8 cellular contexts compared by ENCODE assay signal in genomic region chr5:151213803-151214613, GRCh38. TPM values are rescaled to one million over a fixed set of nuclear protein-coding genes. Genes with fewer than 3 reads are reported as not detected.
DNase-seq lines count a peak whose midpoint lies in the region; ATAC-seq and TF ChIP-seq lines count a peak whose summit lies in the region.

No MANE protein-coding gene starts in this region.

- H3K4me1 Mint-ChIP-seq in GM23338: peaks cover 8% of the 10 kb centered on the region; the same call in 2 of the 3 replicates
- peaks cover 82% of the 10 kb centered on the region for H3K4me1 Mint-ChIP-seq in activated CD8-positive, alpha-beta T cell treated with anti-CD3 and anti-CD28 coated beads, Interleukin-2, amount 10 ng/mL, durations not matched to agents 7 days and 5 days (ENCODE audit: low read depth)

- H3K9ac ChIP-seq in neuronal stem cell (ENCODE audit: low read depth, low read length, poor library complexity): no peak overlapping the region

- no peak overlapping the region for H3K27ac Mint-ChIP-seq in GM23338
- peak overlapping the region; percentile 97 for H3K27ac Mint-ChIP-seq in activated CD8-positive, alpha-beta T cell treated with anti-CD3 and anti-CD28 coated beads, Interleukin-2, amount 10 ng/mL, durations not matched to agents 7 days and 5 days

- H3K4me3 ChIP-seq in GM23338: no peak overlapping the region
- no peak overlapping the region for H3K4me3 ChIP-seq in epithelial cell of esophagus (ENCODE audit: low read length)
- no peak overlapping the region for H3K4me3 ChIP-seq in neuronal stem cell (ENCODE audit: low read length in 2 of 2)
- H3K4me3 ChIP-seq in thymus (ENCODE audit: low read length): peak overlapping the region; percentile 84

- H3K4me2 ChIP-seq in GM23338: peak overlapping the region; percentile 20; the same call in 1 of the 2 replicates
- H3K4me2 ChIP-seq in neuronal stem cell (ENCODE audit: insufficient read depth, low read length, poor library complexity, severe bottlenecking): no peak overlapping the region

- H3K36me3 Mint-ChIP-seq in GM23338 (ENCODE audit: low read depth): no peaks in the 10 kb centered on the region
- peaks cover 63% of the 10 kb centered on the region for H3K36me3 Mint-ChIP-seq in activated CD8-positive, alpha-beta T cell treated with anti-CD3 and anti-CD28 coated beads, Interleukin-2, amount 10 ng/mL, durations not matched to agents 7 days and 5 days (ENCODE audit: low read depth)

- H3K9me3 ChIP-seq in neuronal stem cell (replicated peaks in 1 of 2; ENCODE audit: control insufficient read depth in 2 of 2, insufficient read depth in 1 of 2, low read depth in 1 of 2, low read length in 2 of 2) (no peaks in the 10 kb centered on the region), thymus (ENCODE audit: control insufficient read depth) (no peaks in the 10 kb centered on the region)

- H3K4me1 ChIP-seq in GM23338 (ENCODE audit: insufficient read depth) (peaks cover 4% of the 10 kb centered on the region; the same call in 1 of the 2 replicates), neuronal stem cell (ENCODE audit: control insufficient read depth in 2 of 2, insufficient read depth in 1 of 2, low read depth in 1 of 2, low read length in 2 of 2) (peaks cover 0 to 5% of the 10 kb centered on the region in 2 donors), thymus (ENCODE audit: control insufficient read depth, insufficient read depth, low read length) (peaks cover 33% of the 10 kb centered on the region)

- H2AFZ ChIP-seq in GM23338 (peak overlapping the region; percentile 81; the same call in 1 of the 2 replicates), neuronal stem cell (ENCODE audit: low read length) (peak overlapping the region; percentile 70)

- no peak overlapping the region for H4K8ac ChIP-seq in neuronal stem cell (ENCODE audit: low read depth, low read length)

- no peak overlapping the region for H2BK12ac ChIP-seq in neuronal stem cell (ENCODE audit: low read length)

- H3K79me1 ChIP-seq in neuronal stem cell (ENCODE audit: low read depth, low read length): no peaks in the 10 kb centered on the region

- no peaks in the 10 kb centered on the region for H3K9me3 Mint-ChIP-seq in GM23338
- no peaks in the 10 kb centered on the region for H3K9me3 Mint-ChIP-seq in activated CD8-positive, alpha-beta T cell treated with anti-CD3 and anti-CD28 coated beads, Interleukin-2, amount 10 ng/mL, durations not matched to agents 7 days and 5 days (ENCODE audit: insufficient read depth)

- no peaks in the 10 kb centered on the region for H3F3A ChIP-seq in GM23338 (replicated peaks; ENCODE audit: low read depth)

- H2BK5ac ChIP-seq in neuronal stem cell (ENCODE audit: low read length): no peak overlapping the region

- no peak overlapping the region for H2BK120ac ChIP-seq in neuronal stem cell (ENCODE audit: low read depth, low read length)

- H3K23ac ChIP-seq in neuronal stem cell (ENCODE audit: low read depth, low read length, poor library complexity): no peak overlapping the region

- H3K27ac ChIP-seq in GM23338 (ENCODE audit: low read depth) (no peak overlapping the region), neuronal stem cell (replicated peaks; ENCODE audit: low read length) (no peak overlapping the region), thymus (ENCODE audit: low read depth) (peak overlapping the region; percentile 97)

- no peak overlapping the region for H3K4ac ChIP-seq in neuronal stem cell (ENCODE audit: low read length)

- H2AK5ac ChIP-seq in neuronal stem cell (ENCODE audit: low read depth, low read length): no peak overlapping the region

- H3K27me3 Mint-ChIP-seq in GM23338 (ENCODE audit: insufficient read depth, low read depth, poor library complexity): peaks cover 3% of the 10 kb centered on the region
- H3K27me3 Mint-ChIP-seq in activated CD8-positive, alpha-beta T cell treated with anti-CD3 and anti-CD28 coated beads, Interleukin-2, amount 10 ng/mL, durations not matched to agents 7 days and 5 days (ENCODE audit: low read depth): no peaks in the 10 kb centered on the region

- H3K36me3 ChIP-seq in GM23338 (ENCODE audit: insufficient read depth): no peaks in the 10 kb centered on the region
- no peaks in the 10 kb centered on the region for H3K36me3 ChIP-seq in neuronal stem cell (replicated peaks in 1 of 2; ENCODE audit: control insufficient read depth in 2 of 2, insufficient read depth in 2 of 2, low read length in 2 of 2)
- peaks cover 36% of the 10 kb centered on the region for H3K36me3 ChIP-seq in thymus (ENCODE audit: control insufficient read depth, insufficient read depth)

- peak; percentile 98 for ATAC-seq in GM23338
- peak; percentile 88 for ATAC-seq in activated CD8-positive, alpha-beta T cell treated with anti-CD3 and anti-CD28 coated beads, Interleukin-2, amount 10 ng/mL, durations not matched to agents 7 days and 5 days

- DNase-seq in GF-D8 (lab: John Stamatoyannopoulos, UW): peak; percentile 96
- DNase-seq in GM23338 (ENCODE audit: low spot score): peak; percentile 65
- DNase-seq in M059J (ENCODE audit: low read depth): peak; percentile 46
- DNase-seq in activated CD8-positive, alpha-beta T cell treated with anti-CD3 and anti-CD28 coated beads, Interleukin-2, amount 10 ng/mL, durations not matched to agents 7 days and 5 days: peak; percentile 95
- DNase-seq in epithelial cell of esophagus (ENCODE audit: low read depth): peak; percentile 54
- no peak for DNase-seq in neuronal stem cell (ENCODE audit: low spot score)
- DNase-seq in NCI-H2196 (lab: John Stamatoyannopoulos, UW; ENCODE audit: unreplicated experiment): no peak

- POLR2A ChIA-PET in activated CD8-positive, alpha-beta T cell treated with anti-CD3 and anti-CD28 coated beads, Interleukin-2, amount 10 ng/mL, durations not matched to agents 7 days and 5 days (lab: Charles Lee): interaction anchor here (0.5 to 6.0 kb wide), 22 partner anchors 9 to 1280 kb away, joined by 3 to 114 read pairs (median 4); partner anchors contain the start of genes ANXA6, CCDC69, GM2A and RPS14

- H3K79me2 ChIP-seq in GM23338 (replicated peaks; ENCODE audit: insufficient read depth): no peaks in the 10 kb centered on the region

- H3K18ac ChIP-seq in neuronal stem cell (ENCODE audit: low read length): peak overlapping the region; percentile 7

- WGBS in neuronal stem cell (ENCODE audit: extremely low coverage in 2 of 2, insufficient read length in 2 of 2, insufficient replicate concordance in 1 of 2), 2 donors: no CpG with 5 or more reads among the region's 9 CpGs
- WGBS in thymus: 3% methylated on average over 9 of the region's 9 CpGs

- no peaks in the 10 kb centered on the region for H4K20me1 ChIP-seq in GM23338 (replicated peaks; ENCODE audit: insufficient read depth)

- TF ChIP-seq CTCF in GM23338 (conservative IDR thresholded peaks at IDR 0.05; ENCODE audit: low read depth in 2 of 2): no peak
- no peak for TF ChIP-seq CTCF in epithelial cell of esophagus (IDR thresholded peaks at IDR 0.05; ENCODE audit: insufficient read depth, low read depth, low read length, missing control alignments)

- no peaks in the 10 kb centered on the region for H3K9me2 ChIP-seq in GM23338 (ENCODE audit: insufficient read depth)

- no peak overlapping the region for H2BK15ac ChIP-seq in neuronal stem cell (ENCODE audit: low read length)

- CTCF ChIA-PET in activated CD8-positive, alpha-beta T cell treated with anti-CD3 and anti-CD28 coated beads, Interleukin-2, amount 10 ng/mL, durations not matched to agents 7 days and 5 days (lab: Charles Lee): interaction anchor here (0.8 to 5.9 kb wide), 14 partner anchors 9 to 755 kb away, joined by 3 to 57 read pairs (median 6); partner anchors contain the start of gene CCDC69

- H4K91ac ChIP-seq in neuronal stem cell (ENCODE audit: low read depth, low read length, poor library complexity): no peak overlapping the region

- H3K14ac ChIP-seq in neuronal stem cell (ENCODE audit: low read length): no peak overlapping the region

- H3K27me3 ChIP-seq in GM23338 (ENCODE audit: insufficient read depth) (no peaks in the 10 kb centered on the region), neuronal stem cell (ENCODE audit: control insufficient read depth in 3 of 3, insufficient read depth in 3 of 3, low read depth in 1 of 3, low read length in 3 of 3) (peaks cover 0 to 16% (median 0%) of the 10 kb centered on the region in 3 experiments), thymus (ENCODE audit: control insufficient read depth, insufficient read depth) (no peaks in the 10 kb centered on the region)

- no peak overlapping the region for H3K4me3 Mint-ChIP-seq in GM23338
- peak overlapping the region; percentile 87 for H3K4me3 Mint-ChIP-seq in activated CD8-positive, alpha-beta T cell treated with anti-CD3 and anti-CD28 coated beads, Interleukin-2, amount 10 ng/mL, durations not matched to agents 7 days and 5 days

RNA-seq across cellular contexts. Expression of gene CCDC69, which starts 9.9 kb away (rescaled TPM):
- 5.3 and 6.6 TPM in 2 replicates for total RNA-seq in GM23338 (2014; rRNA removed; shearing (Covaris generic))
- 2.7 and 3.0 TPM in 2 replicates for polyA plus RNA-seq in GM23338 (2016; fragmentation: Nextera tagmentation; extraction: Ambion mirVana)
- total RNA-seq in M059J (2014; rRNA removed; shearing (Covaris generic)): 1.5 and 2.1 TPM in 2 replicates
- 10 to 100 TPM; 87.6 to 92.7 TPM for total RNA-seq in activated CD8-positive, alpha-beta T cell treated with anti-CD3 and anti-CD28 coated beads, Interleukin-2, amount 10 ng/mL, durations not matched to agents 7 days and 5 days
- polyA plus RNA-seq in neuronal stem cell (2013, experiment 1 of 2): 0.03 TPM
- 0.03 TPM for polyA plus RNA-seq in neuronal stem cell (2013, experiment 2 of 2)
- 30.9 TPM for polyA plus RNA-seq in thymus

RNA-seq across cellular contexts. Expression of gene GM2A, which starts 39.0 kb away (rescaled TPM):
- total RNA-seq in GM23338 (2014; rRNA removed; shearing (Covaris generic)): 26.3 and 27.8 TPM in 2 replicates
- polyA plus RNA-seq in GM23338 (2016; fragmentation: Nextera tagmentation; extraction: Ambion mirVana) (9.0 and 9.8 TPM in 2 replicates), thymus (38.4 TPM)
- 24.1 and 30.9 TPM in 2 replicates for total RNA-seq in M059J (2014; rRNA removed; shearing (Covaris generic))
- 10 to 100 TPM; 19.5 to 19.6 TPM for total RNA-seq in activated CD8-positive, alpha-beta T cell treated with anti-CD3 and anti-CD28 coated beads, Interleukin-2, amount 10 ng/mL, durations not matched to agents 7 days and 5 days
- 15.0 TPM for polyA plus RNA-seq in neuronal stem cell (2013, experiment 1 of 2)
- 15.6 TPM for polyA plus RNA-seq in neuronal stem cell (2013, experiment 2 of 2)

RNA-seq across cellular contexts. Expression of gene ANXA6, which starts 56.4 kb away (rescaled TPM):
- 87.4 and 110 TPM in 2 replicates for total RNA-seq in GM23338 (2014; rRNA removed; shearing (Covaris generic))
- polyA plus RNA-seq in GM23338 (2016; fragmentation: Nextera tagmentation; extraction: Ambion mirVana): 26.5 and 30.2 TPM in 2 replicates
- 66.3 and 81.5 TPM in 2 replicates for total RNA-seq in M059J (2014; rRNA removed; shearing (Covaris generic))
- total RNA-seq in activated CD8-positive, alpha-beta T cell treated with anti-CD3 and anti-CD28 coated beads, Interleukin-2, amount 10 ng/mL, durations not matched to agents 7 days and 5 days: 100 to 1,000 TPM; 481 to 495 TPM
- polyA plus RNA-seq in neuronal stem cell (2013, experiment 1 of 2): 47.1 TPM
- polyA plus RNA-seq in neuronal stem cell (2013, experiment 2 of 2): 45.5 TPM
- 122 TPM for polyA plus RNA-seq in thymus

Comparison
In these comparisons a context has a peak if more than half of its experiments do, and no peak if none do; other contexts are left out.
1. DNase-seq: peak in GF-D8 (single experiment), GM23338 (single experiment), M059J (single experiment), activated CD8-positive, alpha-beta T cell treated with anti-CD3 and anti-CD28 coated beads, Interleukin-2, amount 10 ng/mL, durations not matched to agents 7 days and 5 days (single experiment) and epithelial cell of esophagus (single experiment); none in neuronal stem cell (single experiment) and NCI-H2196 (single experiment).
2. RNA of gene CCDC69, which starts 9.9 kb away (total RNA-seq): 87.6 to 92.7 TPM in activated CD8-positive, alpha-beta T cell treated with anti-CD3 and anti-CD28 coated beads, Interleukin-2, amount 10 ng/mL, durations not matched to agents 7 days and 5 days; 5.3 to 6.6 TPM in GM23338 and 1.5 to 2.1 TPM in M059J; every median in the first group is over 10 times any median in the second.